Comparison of ENCODE assay signal across 1 cellular context in the genomic region with DNA sequence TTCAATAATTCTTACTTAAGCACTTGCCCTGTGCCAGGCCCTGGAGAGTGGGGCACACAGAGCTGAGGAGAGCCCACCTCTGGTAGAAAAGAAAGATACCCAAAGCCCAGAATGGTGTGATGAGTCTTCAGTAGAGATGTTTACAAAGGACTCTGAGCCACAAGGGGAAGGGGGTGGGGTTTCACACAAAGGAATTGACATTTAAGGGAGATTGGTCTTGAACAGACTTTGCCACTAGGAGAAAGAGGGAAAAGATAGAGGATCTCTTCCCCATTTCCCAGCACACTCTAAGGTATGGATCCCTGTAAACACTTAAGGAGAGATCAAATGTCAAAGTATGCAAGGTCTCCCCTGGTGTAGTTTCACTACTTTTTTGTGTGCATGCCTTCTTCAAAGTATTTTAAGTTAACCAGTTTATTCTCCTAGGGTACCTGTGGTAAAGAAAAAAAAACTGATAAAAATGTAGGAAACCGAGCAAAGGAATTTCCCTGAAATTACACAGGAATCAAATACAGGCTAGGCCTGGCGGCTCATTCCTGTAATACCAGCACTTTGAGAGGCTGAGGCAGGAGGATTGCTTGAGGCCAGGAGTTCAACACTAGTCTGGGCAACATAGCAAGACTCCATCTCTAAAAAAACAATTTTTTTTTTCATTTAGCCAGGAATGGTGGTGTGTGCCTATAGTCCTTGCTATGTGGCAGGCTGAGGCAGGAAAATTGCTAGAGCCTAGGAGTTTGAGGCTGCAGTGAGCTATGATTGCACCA.
TF ChIP-seq lines count a peak whose summit lies in the region.

No MANE protein-coding gene starts in this region.

TF ChIP-seq in GM23338, 12 proteins besides CTCF, POLR2A, EP300 and RAD21 (continued from another document):
- TF ChIP-seq, protein P1, sequence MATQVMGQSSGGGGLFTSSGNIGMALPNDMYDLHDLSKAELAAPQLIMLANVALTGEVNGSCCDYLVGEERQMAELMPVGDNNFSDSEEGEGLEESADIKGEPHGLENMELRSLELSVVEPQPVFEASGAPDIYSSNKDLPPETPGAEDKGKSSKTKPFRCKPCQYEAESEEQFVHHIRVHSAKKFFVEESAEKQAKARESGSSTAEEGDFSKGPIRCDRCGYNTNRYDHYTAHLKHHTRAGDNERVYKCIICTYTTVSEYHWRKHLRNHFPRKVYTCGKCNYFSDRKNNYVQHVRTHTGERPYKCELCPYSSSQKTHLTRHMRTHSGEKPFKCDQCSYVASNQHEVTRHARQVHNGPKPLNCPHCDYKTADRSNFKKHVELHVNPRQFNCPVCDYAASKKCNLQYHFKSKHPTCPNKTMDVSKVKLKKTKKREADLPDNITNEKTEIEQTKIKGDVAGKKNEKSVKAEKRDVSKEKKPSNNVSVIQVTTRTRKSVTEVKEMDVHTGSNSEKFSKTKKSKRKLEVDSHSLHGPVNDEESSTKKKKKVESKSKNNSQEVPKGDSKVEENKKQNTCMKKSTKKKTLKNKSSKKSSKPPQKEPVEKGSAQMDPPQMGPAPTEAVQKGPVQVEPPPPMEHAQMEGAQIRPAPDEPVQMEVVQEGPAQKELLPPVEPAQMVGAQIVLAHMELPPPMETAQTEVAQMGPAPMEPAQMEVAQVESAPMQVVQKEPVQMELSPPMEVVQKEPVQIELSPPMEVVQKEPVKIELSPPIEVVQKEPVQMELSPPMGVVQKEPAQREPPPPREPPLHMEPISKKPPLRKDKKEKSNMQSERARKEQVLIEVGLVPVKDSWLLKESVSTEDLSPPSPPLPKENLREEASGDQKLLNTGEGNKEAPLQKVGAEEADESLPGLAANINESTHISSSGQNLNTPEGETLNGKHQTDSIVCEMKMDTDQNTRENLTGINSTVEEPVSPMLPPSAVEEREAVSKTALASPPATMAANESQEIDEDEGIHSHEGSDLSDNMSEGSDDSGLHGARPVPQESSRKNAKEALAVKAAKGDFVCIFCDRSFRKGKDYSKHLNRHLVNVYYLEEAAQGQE (IDR thresholded peaks at IDR 0.05; ENCODE audit: unreplicated experiment), result no peak
- TF ChIP-seq EZH2 (IDR thresholded peaks at IDR 0.05; ENCODE audit: low read depth, unreplicated experiment) (no peak), STAT1 (IDR thresholded peaks at IDR 0.05; ENCODE audit: unreplicated experiment) (no peak), ZNF114 (CRISPR knock-in tag; IDR thresholded peaks at IDR 0.05) (no peak), CREB1 (CRISPR knock-in tag; IDR thresholded peaks at IDR 0.05; ENCODE audit: low read depth) (no peak), POLR2AphosphoS5 (IDR thresholded peaks at IDR 0.05; ENCODE audit: low read depth) (no peak), NANOG (IDR thresholded peaks at IDR 0.05; ENCODE audit: borderline replicate concordance) (no peak), EZH2phosphoT487 (IDR thresholded peaks at IDR 0.05; ENCODE audit: unreplicated experiment) (no peak), JUNB (IDR thresholded peaks at IDR 0.05; ENCODE audit: unreplicated experiment) (no peak)
- TF ChIP-seq, protein P2, sequence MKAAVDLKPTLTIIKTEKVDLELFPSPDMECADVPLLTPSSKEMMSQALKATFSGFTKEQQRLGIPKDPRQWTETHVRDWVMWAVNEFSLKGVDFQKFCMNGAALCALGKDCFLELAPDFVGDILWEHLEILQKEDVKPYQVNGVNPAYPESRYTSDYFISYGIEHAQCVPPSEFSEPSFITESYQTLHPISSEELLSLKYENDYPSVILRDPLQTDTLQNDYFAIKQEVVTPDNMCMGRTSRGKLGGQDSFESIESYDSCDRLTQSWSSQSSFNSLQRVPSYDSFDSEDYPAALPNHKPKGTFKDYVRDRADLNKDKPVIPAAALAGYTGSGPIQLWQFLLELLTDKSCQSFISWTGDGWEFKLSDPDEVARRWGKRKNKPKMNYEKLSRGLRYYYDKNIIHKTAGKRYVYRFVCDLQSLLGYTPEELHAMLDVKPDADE (IDR thresholded peaks at IDR 0.05), result no peak
